ENCODE assay signal across 1 cellular context in the genomic region with DNA sequence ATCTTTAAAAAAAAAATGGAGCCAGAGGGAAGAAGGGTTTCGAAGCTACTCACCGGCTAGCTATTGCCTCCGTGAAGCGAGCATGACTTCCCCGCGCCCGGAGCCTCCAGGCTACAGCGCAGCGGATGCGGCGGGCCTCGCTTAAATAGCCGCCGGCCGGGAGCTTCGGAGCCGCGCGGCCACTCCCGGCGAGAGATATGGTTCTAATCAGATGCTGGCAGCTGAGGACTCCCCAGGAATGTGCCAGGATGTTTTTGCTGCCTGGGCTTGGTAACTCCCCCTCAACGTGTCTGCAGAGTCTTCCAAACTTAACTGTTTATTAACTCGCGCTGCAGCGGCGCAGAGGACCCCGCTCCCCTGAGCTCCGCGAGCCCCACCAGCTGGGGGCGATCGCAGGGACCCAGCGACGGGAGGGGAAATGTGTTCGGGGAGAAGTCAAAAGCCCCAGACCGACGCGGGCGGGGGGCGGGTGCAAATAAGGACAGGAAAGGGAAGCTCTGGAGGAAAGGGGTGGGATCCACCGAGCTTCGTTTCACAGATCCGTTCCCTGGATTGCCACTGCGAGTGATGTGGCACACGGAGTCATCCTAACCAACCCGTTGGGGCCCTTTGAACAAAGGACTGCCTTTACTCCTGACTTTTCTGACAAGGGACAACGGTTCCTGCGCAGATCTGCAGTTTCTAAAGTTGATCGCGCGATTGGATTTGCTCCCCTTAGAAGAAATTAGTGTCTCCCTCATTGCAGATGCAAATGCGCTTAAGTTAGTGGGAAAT.
TF ChIP-seq lines count a peak whose summit lies in the region.

A gene (minus strand): TSS at position 230 of the 774 bp plus-strand sequence. CDS start 30,660 bp downstream, outside the sequence.

TF ChIP-seq in HepG2, 621 proteins besides CTCF, POLR2A, EP300 and RAD21 (continued from another document and continues in another):
- TF ChIP-seq, protein P1, sequence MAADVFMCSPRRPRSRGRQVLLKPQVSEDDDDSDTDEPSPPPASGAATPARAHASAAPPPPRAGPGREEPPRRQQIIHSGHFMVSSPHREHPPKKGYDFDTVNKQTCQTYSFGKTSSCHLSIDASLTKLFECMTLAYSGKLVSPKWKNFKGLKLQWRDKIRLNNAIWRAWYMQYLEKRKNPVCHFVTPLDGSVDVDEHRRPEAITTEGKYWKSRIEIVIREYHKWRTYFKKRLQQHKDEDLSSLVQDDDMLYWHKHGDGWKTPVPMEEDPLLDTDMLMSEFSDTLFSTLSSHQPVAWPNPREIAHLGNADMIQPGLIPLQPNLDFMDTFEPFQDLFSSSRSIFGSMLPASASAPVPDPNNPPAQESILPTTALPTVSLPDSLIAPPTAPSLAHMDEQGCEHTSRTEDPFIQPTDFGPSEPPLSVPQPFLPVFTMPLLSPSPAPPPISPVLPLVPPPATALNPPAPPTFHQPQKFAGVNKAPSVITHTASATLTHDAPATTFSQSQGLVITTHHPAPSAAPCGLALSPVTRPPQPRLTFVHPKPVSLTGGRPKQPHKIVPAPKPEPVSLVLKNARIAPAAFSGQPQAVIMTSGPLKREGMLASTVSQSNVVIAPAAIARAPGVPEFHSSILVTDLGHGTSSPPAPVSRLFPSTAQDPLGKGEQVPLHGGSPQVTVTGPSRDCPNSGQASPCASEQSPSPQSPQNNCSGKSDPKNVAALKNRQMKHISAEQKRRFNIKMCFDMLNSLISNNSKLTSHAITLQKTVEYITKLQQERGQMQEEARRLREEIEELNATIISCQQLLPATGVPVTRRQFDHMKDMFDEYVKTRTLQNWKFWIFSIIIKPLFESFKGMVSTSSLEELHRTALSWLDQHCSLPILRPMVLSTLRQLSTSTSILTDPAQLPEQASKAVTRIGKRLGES (CRISPR knock-in tag; IDR thresholded peaks at IDR 0.05; ENCODE audit: borderline replicate concordance): no peak
- TF ChIP-seq PITX1 (CRISPR knock-in tag; IDR thresholded peaks at IDR 0.05) (no peak), REPIN1 (CRISPR knock-in tag; IDR thresholded peaks at IDR 0.05; ENCODE audit: borderline replicate concordance, low read depth) (peak; percentile 84), ZNF749 (CRISPR knock-in tag; IDR thresholded peaks at IDR 0.05; ENCODE audit: borderline replicate concordance) (no peak), ZNF709 (CRISPR knock-in tag; IDR thresholded peaks at IDR 0.05) (0 out of 2 replicates have a peak, but pooled peaks have one; percentile 33), HNRNPH1 (optimal IDR thresholded peaks at IDR 0.05; ENCODE audit: low read depth, low read length) (no peak), ZNF354B (CRISPR knock-in tag; IDR thresholded peaks at IDR 0.05) (no peak), ZNF550 (CRISPR knock-in tag; IDR thresholded peaks at IDR 0.05; ENCODE audit: borderline replicate concordance) (no peak), ZNF292 (CRISPR knock-in tag; IDR thresholded peaks at IDR 0.05; ENCODE audit: borderline replicate concordance, low read depth) (peak; percentile 80), NFRKB (IDR thresholded peaks at IDR 0.05) (no peak), GATA4 (IDR thresholded peaks at IDR 0.05; ENCODE audit: borderline replicate concordance, low read depth) (0 out of 2 replicates have a peak, but pooled peaks have one; percentile 27), NAIF1 (CRISPR knock-in tag; IDR thresholded peaks at IDR 0.05; ENCODE audit: borderline replicate concordance) (no peak), SP140L (CRISPR knock-in tag; IDR thresholded peaks at IDR 0.05; ENCODE audit: borderline replicate concordance) (no peak), STAT5B (CRISPR knock-in tag; IDR thresholded peaks at IDR 0.05) (no peak), TARDBP (CRISPR knock-in tag; IDR thresholded peaks at IDR 0.05) (peak; percentile 47; the same call in 1 of the 2 replicates), ZSCAN30 (CRISPR knock-in tag; IDR thresholded peaks at IDR 0.05) (no peak)
- TF ChIP-seq, protein P2, sequence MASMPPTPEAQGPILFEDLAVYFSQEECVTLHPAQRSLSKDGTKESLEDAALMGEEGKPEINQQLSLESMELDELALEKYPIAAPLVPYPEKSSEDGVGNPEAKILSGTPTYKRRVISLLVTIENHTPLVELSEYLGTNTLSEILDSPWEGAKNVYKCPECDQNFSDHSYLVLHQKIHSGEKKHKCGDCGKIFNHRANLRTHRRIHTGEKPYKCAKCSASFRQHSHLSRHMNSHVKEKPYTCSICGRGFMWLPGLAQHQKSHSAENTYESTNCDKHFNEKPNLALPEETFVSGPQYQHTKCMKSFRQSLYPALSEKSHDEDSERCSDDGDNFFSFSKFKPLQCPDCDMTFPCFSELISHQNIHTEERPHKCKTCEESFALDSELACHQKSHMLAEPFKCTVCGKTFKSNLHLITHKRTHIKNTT (CRISPR knock-in tag; IDR thresholded peaks at IDR 0.05): no peak
- TF ChIP-seq, protein P3, sequence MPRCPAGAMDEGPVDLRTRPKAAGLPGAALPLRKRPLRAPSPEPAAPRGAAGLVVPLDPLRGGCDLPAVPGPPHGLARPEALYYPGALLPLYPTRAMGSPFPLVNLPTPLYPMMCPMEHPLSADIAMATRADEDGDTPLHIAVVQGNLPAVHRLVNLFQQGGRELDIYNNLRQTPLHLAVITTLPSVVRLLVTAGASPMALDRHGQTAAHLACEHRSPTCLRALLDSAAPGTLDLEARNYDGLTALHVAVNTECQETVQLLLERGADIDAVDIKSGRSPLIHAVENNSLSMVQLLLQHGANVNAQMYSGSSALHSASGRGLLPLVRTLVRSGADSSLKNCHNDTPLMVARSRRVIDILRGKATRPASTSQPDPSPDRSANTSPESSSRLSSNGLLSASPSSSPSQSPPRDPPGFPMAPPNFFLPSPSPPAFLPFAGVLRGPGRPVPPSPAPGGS (CRISPR knock-in tag; IDR thresholded peaks at IDR 0.05): no peak
- TF ChIP-seq, protein P4, sequence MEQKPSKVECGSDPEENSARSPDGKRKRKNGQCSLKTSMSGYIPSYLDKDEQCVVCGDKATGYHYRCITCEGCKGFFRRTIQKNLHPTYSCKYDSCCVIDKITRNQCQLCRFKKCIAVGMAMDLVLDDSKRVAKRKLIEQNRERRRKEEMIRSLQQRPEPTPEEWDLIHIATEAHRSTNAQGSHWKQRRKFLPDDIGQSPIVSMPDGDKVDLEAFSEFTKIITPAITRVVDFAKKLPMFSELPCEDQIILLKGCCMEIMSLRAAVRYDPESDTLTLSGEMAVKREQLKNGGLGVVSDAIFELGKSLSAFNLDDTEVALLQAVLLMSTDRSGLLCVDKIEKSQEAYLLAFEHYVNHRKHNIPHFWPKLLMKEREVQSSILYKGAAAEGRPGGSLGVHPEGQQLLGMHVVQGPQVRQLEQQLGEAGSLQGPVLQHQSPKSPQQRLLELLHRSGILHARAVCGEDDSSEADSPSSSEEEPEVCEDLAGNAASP (CRISPR knock-in tag; IDR thresholded peaks at IDR 0.05; ENCODE audit: borderline replicate concordance): peak; percentile 98
- TF ChIP-seq, protein P5, sequence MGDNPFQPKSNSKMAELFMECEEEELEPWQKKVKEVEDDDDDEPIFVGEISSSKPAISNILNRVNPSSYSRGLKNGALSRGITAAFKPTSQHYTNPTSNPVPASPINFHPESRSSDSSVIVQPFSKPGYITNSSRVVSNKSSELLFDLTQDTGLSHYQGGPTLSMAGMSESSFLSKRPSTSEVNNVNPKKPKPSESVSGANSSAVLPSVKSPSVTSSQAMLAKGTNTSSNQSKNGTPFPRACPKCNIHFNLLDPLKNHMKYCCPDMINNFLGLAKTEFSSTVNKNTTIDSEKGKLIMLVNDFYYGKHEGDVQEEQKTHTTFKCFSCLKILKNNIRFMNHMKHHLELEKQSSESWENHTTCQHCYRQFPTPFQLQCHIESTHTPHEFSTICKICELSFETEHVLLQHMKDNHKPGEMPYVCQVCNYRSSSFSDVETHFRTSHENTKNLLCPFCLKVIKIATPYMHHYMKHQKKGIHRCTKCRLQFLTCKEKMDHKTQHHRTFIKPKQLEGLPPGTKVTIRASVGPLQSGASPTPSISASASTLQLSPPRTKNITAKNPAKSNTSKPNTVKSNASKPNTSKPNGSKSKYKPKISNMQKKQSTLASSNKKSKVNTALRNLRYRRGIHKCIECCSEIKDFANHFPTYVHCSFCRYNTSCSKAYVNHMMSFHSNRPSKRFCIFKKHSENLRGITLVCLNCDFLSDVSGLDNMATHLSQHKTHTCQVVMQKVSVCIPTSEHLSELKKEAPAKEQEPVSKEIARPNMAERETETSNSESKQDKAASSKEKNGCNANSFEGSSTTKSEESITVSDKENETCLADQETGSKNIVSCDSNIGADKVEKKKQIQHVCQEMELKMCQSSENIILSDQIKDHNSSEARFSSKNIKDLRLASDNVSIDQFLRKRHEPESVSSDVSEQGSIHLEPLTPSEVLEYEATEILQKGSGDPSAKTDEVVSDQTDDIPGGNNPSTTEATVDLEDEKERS (CRISPR knock-in tag; IDR thresholded peaks at IDR 0.05): no peak
- TF ChIP-seq, protein P6, sequence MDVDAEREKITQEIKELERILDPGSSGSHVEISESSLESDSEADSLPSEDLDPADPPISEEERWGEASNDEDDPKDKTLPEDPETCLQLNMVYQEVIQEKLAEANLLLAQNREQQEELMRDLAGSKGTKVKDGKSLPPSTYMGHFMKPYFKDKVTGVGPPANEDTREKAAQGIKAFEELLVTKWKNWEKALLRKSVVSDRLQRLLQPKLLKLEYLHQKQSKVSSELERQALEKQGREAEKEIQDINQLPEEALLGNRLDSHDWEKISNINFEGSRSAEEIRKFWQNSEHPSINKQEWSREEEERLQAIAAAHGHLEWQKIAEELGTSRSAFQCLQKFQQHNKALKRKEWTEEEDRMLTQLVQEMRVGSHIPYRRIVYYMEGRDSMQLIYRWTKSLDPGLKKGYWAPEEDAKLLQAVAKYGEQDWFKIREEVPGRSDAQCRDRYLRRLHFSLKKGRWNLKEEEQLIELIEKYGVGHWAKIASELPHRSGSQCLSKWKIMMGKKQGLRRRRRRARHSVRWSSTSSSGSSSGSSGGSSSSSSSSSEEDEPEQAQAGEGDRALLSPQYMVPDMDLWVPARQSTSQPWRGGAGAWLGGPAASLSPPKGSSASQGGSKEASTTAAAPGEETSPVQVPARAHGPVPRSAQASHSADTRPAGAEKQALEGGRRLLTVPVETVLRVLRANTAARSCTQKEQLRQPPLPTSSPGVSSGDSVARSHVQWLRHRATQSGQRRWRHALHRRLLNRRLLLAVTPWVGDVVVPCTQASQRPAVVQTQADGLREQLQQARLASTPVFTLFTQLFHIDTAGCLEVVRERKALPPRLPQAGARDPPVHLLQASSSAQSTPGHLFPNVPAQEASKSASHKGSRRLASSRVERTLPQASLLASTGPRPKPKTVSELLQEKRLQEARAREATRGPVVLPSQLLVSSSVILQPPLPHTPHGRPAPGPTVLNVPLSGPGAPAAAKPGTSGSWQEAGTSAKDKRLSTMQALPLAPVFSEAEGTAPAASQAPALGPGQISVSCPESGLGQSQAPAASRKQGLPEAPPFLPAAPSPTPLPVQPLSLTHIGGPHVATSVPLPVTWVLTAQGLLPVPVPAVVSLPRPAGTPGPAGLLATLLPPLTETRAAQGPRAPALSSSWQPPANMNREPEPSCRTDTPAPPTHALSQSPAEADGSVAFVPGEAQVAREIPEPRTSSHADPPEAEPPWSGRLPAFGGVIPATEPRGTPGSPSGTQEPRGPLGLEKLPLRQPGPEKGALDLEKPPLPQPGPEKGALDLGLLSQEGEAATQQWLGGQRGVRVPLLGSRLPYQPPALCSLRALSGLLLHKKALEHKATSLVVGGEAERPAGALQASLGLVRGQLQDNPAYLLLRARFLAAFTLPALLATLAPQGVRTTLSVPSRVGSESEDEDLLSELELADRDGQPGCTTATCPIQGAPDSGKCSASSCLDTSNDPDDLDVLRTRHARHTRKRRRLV (CRISPR knock-in tag; IDR thresholded peaks at IDR 0.05): no peak
- TF ChIP-seq, protein P7, sequence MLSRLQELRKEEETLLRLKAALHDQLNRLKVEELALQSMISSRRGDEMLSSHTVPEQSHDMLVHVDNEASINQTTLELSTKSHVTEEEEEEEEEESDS (CRISPR knock-in tag; IDR thresholded peaks at IDR 0.05; ENCODE audit: borderline replicate concordance): no peak
- TF ChIP-seq, protein P8, sequence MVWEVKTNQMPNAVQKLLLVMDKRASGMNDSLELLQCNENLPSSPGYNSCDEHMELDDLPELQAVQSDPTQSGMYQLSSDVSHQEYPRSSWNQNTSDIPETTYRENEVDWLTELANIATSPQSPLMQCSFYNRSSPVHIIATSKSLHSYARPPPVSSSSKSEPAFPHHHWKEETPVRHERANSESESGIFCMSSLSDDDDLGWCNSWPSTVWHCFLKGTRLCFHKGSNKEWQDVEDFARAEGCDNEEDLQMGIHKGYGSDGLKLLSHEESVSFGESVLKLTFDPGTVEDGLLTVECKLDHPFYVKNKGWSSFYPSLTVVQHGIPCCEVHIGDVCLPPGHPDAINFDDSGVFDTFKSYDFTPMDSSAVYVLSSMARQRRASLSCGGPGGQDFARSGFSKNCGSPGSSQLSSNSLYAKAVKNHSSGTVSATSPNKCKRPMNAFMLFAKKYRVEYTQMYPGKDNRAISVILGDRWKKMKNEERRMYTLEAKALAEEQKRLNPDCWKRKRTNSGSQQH (CRISPR knock-in tag; IDR thresholded peaks at IDR 0.05; ENCODE audit: low read depth): no peak
- TF ChIP-seq, protein P9, sequence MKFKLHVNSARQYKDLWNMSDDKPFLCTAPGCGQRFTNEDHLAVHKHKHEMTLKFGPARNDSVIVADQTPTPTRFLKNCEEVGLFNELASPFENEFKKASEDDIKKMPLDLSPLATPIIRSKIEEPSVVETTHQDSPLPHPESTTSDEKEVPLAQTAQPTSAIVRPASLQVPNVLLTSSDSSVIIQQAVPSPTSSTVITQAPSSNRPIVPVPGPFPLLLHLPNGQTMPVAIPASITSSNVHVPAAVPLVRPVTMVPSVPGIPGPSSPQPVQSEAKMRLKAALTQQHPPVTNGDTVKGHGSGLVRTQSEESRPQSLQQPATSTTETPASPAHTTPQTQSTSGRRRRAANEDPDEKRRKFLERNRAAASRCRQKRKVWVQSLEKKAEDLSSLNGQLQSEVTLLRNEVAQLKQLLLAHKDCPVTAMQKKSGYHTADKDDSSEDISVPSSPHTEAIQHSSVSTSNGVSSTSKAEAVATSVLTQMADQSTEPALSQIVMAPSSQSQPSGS (CRISPR knock-in tag; IDR thresholded peaks at IDR 0.05): peak; percentile 58; the same call in 1 of the 2 replicates
- TF ChIP-seq, protein P10, sequence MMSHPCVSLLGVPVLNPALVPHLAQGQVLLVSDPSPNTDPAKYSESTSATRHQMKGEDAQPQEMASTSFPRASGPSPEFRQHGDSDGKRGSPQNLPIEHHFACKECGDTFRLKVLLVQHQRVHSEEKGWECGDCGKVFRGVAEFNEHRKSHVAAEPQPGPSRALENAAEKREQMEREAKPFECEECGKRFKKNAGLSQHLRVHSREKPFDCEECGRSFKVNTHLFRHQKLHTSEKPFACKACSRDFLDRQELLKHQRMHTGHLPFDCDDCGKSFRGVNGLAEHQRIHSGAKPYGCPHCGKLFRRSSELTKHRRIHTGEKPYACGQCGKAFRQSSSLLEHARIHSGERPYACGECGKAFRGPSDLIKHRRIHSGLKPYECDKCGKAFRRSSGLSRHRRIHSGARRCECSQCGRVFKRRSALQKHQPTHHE (CRISPR knock-in tag; IDR thresholded peaks at IDR 0.05; ENCODE audit: borderline replicate concordance): no peak
